ENCODE assay signal across 26 cellular contexts in genomic region chr1:10680487-10680886, GRCh38.
DNase-seq lines count a peak whose midpoint lies in the region; ATAC-seq, FAIRE-seq and TF ChIP-seq lines count a peak whose summit lies in the region.
"Had no signal": no experiment of that assay in that cellular context is flagged by ENCODE, and none has a peak within 500 bp of the region (broad histone marks: within the 10 kb centered on the region; RNA-seq: fewer than 3 reads in every experiment).

No MANE protein-coding gene starts in this region.

- H3K4me1 ChIP-seq in esophagus (ENCODE audit: control insufficient read depth in 2 of 2, insufficient read depth in 2 of 2, low read length in 1 of 2) = peaks cover 0 to 17% of the 10 kb centered on the region in 2 donors
- peaks cover 41% of the 10 kb centered on the region for H3K4me1 ChIP-seq in mucosa of descending colon (ENCODE audit: low read depth)
- H3K4me1 ChIP-seq in small intestine (ENCODE audit: control insufficient read depth in 2 of 2, insufficient read depth in 1 of 2, low read depth in 1 of 2, low read length in 1 of 2) = peaks cover 0 to 9% of the 10 kb centered on the region in 2 donors
- H3K4me1 ChIP-seq: Caco-2 had no signal

- H3K9me3 ChIP-seq in esophagus (ENCODE audit: control insufficient read depth in 2 of 2, insufficient read depth in 1 of 2, low read depth in 1 of 2, low read length in 1 of 2) (no peaks in the 10 kb centered on the region), mucosa of descending colon (no peaks in the 10 kb centered on the region), small intestine (ENCODE audit: control insufficient read depth, low read depth) (no peaks in the 10 kb centered on the region), MG63 (no peaks in the 10 kb centered on the region)
- H3K9me3 ChIP-seq: Caco-2, tibial artery had no signal

- DNase-seq in MV-4-11 (lab: John Stamatoyannopoulos, UW) = peak; percentile 6
- no peak for DNase-seq in mucosa of descending colon
- DNase-seq in small intestine = peak; percentile 53
- no peak for DNase-seq in lower leg skin (ENCODE audit: low spot score in 2 of 2)
- DNase-seq in HK-2 (ENCODE audit: unreplicated experiment) = no peak
- no peak for DNase-seq in MG63
- DNase-seq: activated B cell treated with CpG ODN at 0.5 μM for 24 hours; activated CD8-positive, alpha-beta T cell treated with anti-CD3 and anti-CD28 coated beads for 36 hours; activated naive CD4-positive, alpha-beta T cell; activated T-cell treated with anti-CD3 and anti-CD28 coated beads, Interleukin-2, amount 50 U/mL, for 1 hour; AML-193; amniotic stem cell; Caco-2; central memory CD4-positive, alpha-beta T cell; effector memory CD4-positive, alpha-beta T cell; EL; GOT3; Kasumi-1; NCI-H1417 treated with DMSO at 0.1 percent for 48 hours; NCI-H2171 treated with DMSO at 0.1 percent for 48 hours; PC-3; T-helper 17 cell; tibial artery had no signal

- H3K27ac ChIP-seq in esophagus (ENCODE audit: low read depth in 2 of 2, low read length in 1 of 2) (peak overlapping the region; percentile 32 to 71), small intestine (ENCODE audit: low read depth in 1 of 2, low read length in 1 of 2) (peak overlapping the region in 1 of 2 donors; percentile 27)
- H3K27ac ChIP-seq: tibial artery had no signal

- no peak for FAIRE-seq in small intestine (lab: Jason Lieb, UNC)
- FAIRE-seq: HTR-8/SVneo had no signal

- H3K36me3 ChIP-seq in esophagus (ENCODE audit: control insufficient read depth in 2 of 2, insufficient read depth in 2 of 2, low read length in 1 of 2) (no peaks in the 10 kb centered on the region), mucosa of descending colon (ENCODE audit: low read depth) (no peaks in the 10 kb centered on the region), small intestine (ENCODE audit: control insufficient read depth in 2 of 2, insufficient read depth in 2 of 2, low read length in 2 of 2) (peaks cover 0 to 2% of the 10 kb centered on the region in 2 donors), MG63 (no peaks in the 10 kb centered on the region)
- H3K36me3 ChIP-seq: tibial artery had no signal

- intact Hi-C loops in mucosa of descending colon (cut with DNase I, micrococcal nuclease) = no loop called here
- intact Hi-C loops in lower leg skin (cut with DNase I; ENCODE audit: low total_unique reads) = no loop called here

- no peak for TF ChIP-seq CTCF in mucosa of descending colon (IDR thresholded peaks at IDR 0.05)
- no peak for TF ChIP-seq CTCF in lower leg skin (IDR thresholded peaks at IDR 0.05)

- no peak for TF ChIP-seq POLR2A in lower leg skin (IDR thresholded peaks at IDR 0.05)

- H3K27me3 ChIP-seq in esophagus (ENCODE audit: control insufficient read depth in 1 of 2, insufficient read depth in 2 of 2, low read length in 2 of 2) (no peaks in the 10 kb centered on the region), small intestine (ENCODE audit: control insufficient read depth in 2 of 2, insufficient read depth in 2 of 2, low read length in 2 of 2) (no peaks in the 10 kb centered on the region), MG63 (no peaks in the 10 kb centered on the region)
- H3K27me3 ChIP-seq: tibial artery had no signal

- ATAC-seq in mucosa of descending colon = peak; percentile 39
- no peak for ATAC-seq in GM21526 (IDR thresholded peaks at IDR 0.05; ENCODE audit: low FRiP score, unreplicated experiment)
- ATAC-seq: activated CD8-positive, alpha-beta T cell treated with anti-CD3 and anti-CD28 coated beads for 36 hours; T-helper 17 cell had no signal

- 67 to 73% methylated on average over 11 of the region's 11 CpGs for WGBS in esophagus, 2 donors
- WGBS in small intestine, 3 donors = 41 to 76% (median 59%) methylated on average over 11 of the region's 11 CpGs
- 59 to 66% methylated on average over 11 of the region's 11 CpGs for WGBS in lower leg skin, 2 donors

- H3K4me3 ChIP-seq in esophagus (ENCODE audit: low read depth in 1 of 2, low read length in 2 of 2) (no peak overlapping the region), mucosa of descending colon (no peak overlapping the region), small intestine (ENCODE audit: low read depth in 1 of 2, low read length in 2 of 2) (no peak overlapping the region), lower leg skin (ENCODE audit: low read depth, poor library complexity, severe bottlenecking) (no peak overlapping the region), MG63 (no peak overlapping the region)
- H3K4me3 ChIP-seq: tibial artery had no signal

Comparison
In these comparisons a context has a peak if more than half of its experiments do, and no peak if none do; other contexts are left out.
1. DNase-seq: peak in MV-4-11 (single experiment) and small intestine (single experiment); none in mucosa of descending colon (0 of 3), lower leg skin (0 of 2), HK-2 (single experiment) and MG63 (single experiment).